1 cellular context compared by ENCODE assay signal in the genomic region with DNA sequence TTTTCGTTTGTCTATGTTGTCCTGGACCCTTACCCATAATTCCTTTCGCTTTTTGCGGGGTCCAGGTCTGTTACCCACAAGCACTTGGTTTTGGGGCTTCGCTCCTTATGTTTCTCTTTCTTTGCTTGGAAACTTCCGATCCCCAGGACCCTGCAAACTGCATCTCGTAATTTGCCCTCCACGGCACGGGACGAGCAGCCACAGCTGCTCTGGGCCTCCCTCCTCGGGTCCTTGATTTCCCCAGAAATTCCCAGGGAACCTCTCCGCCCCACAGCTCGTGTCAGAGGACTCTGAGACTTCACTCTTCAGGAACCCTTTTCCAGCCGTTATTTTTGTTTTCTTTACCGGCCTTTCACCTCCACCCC.
TF ChIP-seq lines count a peak whose summit lies in the region.

No MANE protein-coding gene starts in this region.

TF ChIP-seq in HepG2, 621 proteins besides CTCF, POLR2A, EP300 and RAD21:
- TF ChIP-seq, protein P1, sequence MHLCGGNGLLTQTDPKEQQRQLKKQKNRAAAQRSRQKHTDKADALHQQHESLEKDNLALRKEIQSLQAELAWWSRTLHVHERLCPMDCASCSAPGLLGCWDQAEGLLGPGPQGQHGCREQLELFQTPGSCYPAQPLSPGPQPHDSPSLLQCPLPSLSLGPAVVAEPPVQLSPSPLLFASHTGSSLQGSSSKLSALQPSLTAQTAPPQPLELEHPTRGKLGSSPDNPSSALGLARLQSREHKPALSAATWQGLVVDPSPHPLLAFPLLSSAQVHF (CRISPR knock-in tag; IDR thresholded peaks at IDR 0.05): 0 out of 2 replicates have a peak, but pooled peaks have one; percentile 5
- TF ChIP-seq REL (CRISPR knock-in tag; conservative IDR thresholded peaks at IDR 0.05) (0 out of 2 replicates have a peak, but pooled peaks have one; percentile 35), POLR2G (IDR thresholded peaks at IDR 0.05; ENCODE audit: low read depth, low read length) (no peak), LCORL (IDR thresholded peaks at IDR 0.05) (no peak), LCORL (CRISPR knock-in tag; IDR thresholded peaks at IDR 0.05) (0 out of 2 replicates have a peak, but pooled peaks have one; percentile 7), GPN1 (CRISPR knock-in tag; IDR thresholded peaks at IDR 0.05; ENCODE audit: borderline replicate concordance) (no peak), SIN3A (IDR thresholded peaks at IDR 0.05; ENCODE audit: borderline replicate concordance, low read depth, low read length) (0 out of 2 replicates have a peak, but pooled peaks have one; percentile 8)
